Comparison of ENCODE assay signal across 27 cellular contexts in the genomic region with DNA sequence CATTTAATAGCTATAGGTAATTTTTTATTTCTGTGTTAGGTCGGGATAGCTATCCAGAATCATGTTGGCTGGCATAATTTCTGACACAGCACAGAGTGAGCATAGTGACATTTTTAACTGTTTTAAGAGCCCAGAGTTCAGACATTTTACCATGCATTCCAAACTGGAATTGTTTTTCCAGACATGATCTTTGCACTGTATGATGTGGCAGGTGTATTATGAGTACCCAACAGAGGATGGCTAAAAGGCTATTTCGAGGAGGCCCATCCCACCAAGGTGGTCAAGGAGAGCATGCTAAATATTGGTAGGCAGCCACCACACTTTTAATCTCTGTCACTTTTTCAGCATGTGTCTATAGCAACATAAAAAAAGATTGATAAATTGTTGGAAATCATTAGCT.
"Had no signal": no experiment of that assay in that cellular context is flagged by ENCODE, and none has a peak within 500 bp of the region (broad histone marks: within the 10 kb centered on the region; RNA-seq: fewer than 3 reads in every experiment).

No MANE protein-coding gene starts in this region.

- H3K4me3 ChIP-seq: stomach, suprapubic skin, testis, thoracic aorta, thyroid gland, tibial artery, tibial nerve, transverse colon, upper lobe of left lung, upper lobe of right lung, uterus, vagina had no signal

- H3K27me3 ChIP-seq: stomach, suprapubic skin, testis, thyroid gland, tibial artery, tibial nerve, transverse colon, upper lobe of left lung, upper lobe of right lung, uterus, vagina had no signal

- H3K36me3 ChIP-seq: stomach, suprapubic skin, thoracic aorta, thyroid gland, tibial artery, tibial nerve, transverse colon, upper lobe of left lung, upper lobe of right lung, uterus, vagina had no signal

- H3K9me3 ChIP-seq: suprapubic skin, testis, thoracic aorta, thyroid gland, tibial nerve, transverse colon, upper lobe of right lung, uterus, vagina had no signal

- DNase-seq: stimulated activated CD4-positive, alpha-beta T cell treated with anti-CD3 and anti-CD28 coated beads, Interleukin-2, amount 100 ng/mL, for 48 hours; stimulated activated CD4-positive, alpha-beta T cell treated with anti-CD3 and anti-CD28 coated beads, Interleukin-4, amount 100 ng/mL, for 1 hour; stimulated activated CD4-positive, alpha-beta T cell treated with anti-CD3 and anti-CD28 coated beads, Interleukin-4, amount 100 ng/mL, for 24 hours; stimulated activated CD4-positive, alpha-beta T cell treated with anti-CD3 and anti-CD28 coated beads, Interleukin-4, amount 100 ng/mL, for 4 hours; stimulated activated CD8-positive, alpha-beta memory T cell treated with anti-CD3 and anti-CD28 coated beads, Interleukin-4, amount 100 ng/mL, for 48 hours; stimulated activated naive B cell treated with anti-CD40 and anti-IgM and Interleukin-4, amounts not matched to agents 10 μg/mL and 1 μg/mL and 100 μg/mL, for 72 hours; stimulated activated naive CD4-positive, alpha-beta T cell; stimulated activated naive CD4-positive, alpha-beta T cell treated with Interleukin-2 at 50 U/mL for 16 hours; stimulated activated naive CD8-positive, alpha-beta T cell treated with anti-CD3 and anti-CD28 coated beads, Interleukin-15, amount 100 ng/mL, for 72 hours; stimulated activated naive CD8-positive, alpha-beta T cell treated with anti-CD3 and anti-CD28 coated beads, Interleukin-15, Interleukin-2, amounts not matched to agents 100 U/mL and 50 U/mL, for 24 hours; stomach; substantia nigra; testis; thyroid gland; tibial artery; transverse colon; trophoblast cell; upper lobe of left lung; upper lobe of right lung; uterus had no signal

- H3K4me1 ChIP-seq: stomach, suprapubic skin, testis, thyroid gland, tibial artery, tibial nerve, transverse colon, upper lobe of left lung, upper lobe of right lung, uterus, vagina had no signal

- FAIRE-seq: urothelium cell line had no signal

- ATAC-seq: stimulated activated effector memory CD8-positive, alpha-beta T cell treated with anti-CD3 and anti-CD28 coated beads, Interleukin-12 subunit alpha, Interleukin-12 subunit beta, amount 100 ng/mL, for 72 hours; stimulated activated memory B cell treated with anti-CD40 and anti-IgM and Interleukin-4, amounts not matched to agents 10 μg/mL and 1 μg/mL and 100 μg/mL, for 72 hours; stimulated activated naive B cell treated with anti-CD40 and anti-IgM and Interleukin-4, amounts not matched to agents 10 μg/mL and 1 μg/mL and 100 μg/mL, for 72 hours; stimulated activated naive CD8-positive, alpha-beta T cell treated with anti-CD3 and anti-CD28 coated beads, Interleukin-15, amount 100 ng/mL, for 72 hours; stimulated activated naive CD8-positive, alpha-beta T cell treated with anti-CD3 and anti-CD28 coated beads, Interleukin-15, Interleukin-2, amounts not matched to agents 100 U/mL and 50 U/mL, for 24 hours; upper lobe of right lung had no signal

- H3K27ac ChIP-seq: stomach, suprapubic skin, testis, thoracic aorta, thyroid gland, tibial artery, tibial nerve, transverse colon, upper lobe of left lung, upper lobe of right lung, uterus, vagina had no signal
